Comparison of ENCODE assay signal across 1 cellular context in genomic region chr5:95562282-95562681, GRCh38.
A peak's percentile ranks its signal among the peaks of the same experiment; 100 is the strongest.
TF ChIP-seq lines count a peak whose summit lies in the region.

No MANE protein-coding gene starts in this region.

TF ChIP-seq in K562, 482 proteins besides CTCF, POLR2A, EP300 and RAD21 (continued from another document):
- TF ChIP-seq MAFK (IDR thresholded peaks at IDR 0.05; ENCODE audit: low read length) (peak; percentile 67), PHB (CRISPR knock-in tag; IDR thresholded peaks at IDR 0.05) (no peak), ETS1 (conservative IDR thresholded peaks at IDR 0.05; ENCODE audit: control insufficient read depth, low read depth, low read length) (no peak), ZNF639 (CRISPR knock-in tag; conservative IDR thresholded peaks at IDR 0.05 in 1 of 2, IDR thresholded peaks at IDR 0.05 in 1 of 2) (no peak), HEY1 (CRISPR knock-in tag; IDR thresholded peaks at IDR 0.05; ENCODE audit: borderline replicate concordance) (no peak), AFF1 (IDR thresholded peaks at IDR 0.05; ENCODE audit: low read depth in 1 of 2, partially characterized antibody in 2 of 2) (no peak), ZBTB11 (CRISPR knock-in tag; IDR thresholded peaks at IDR 0.05) (no peak), ZNF197 (CRISPR knock-in tag; IDR thresholded peaks at IDR 0.05; ENCODE audit: low read depth) (no peak), C11orf30 (IDR thresholded peaks at IDR 0.05; ENCODE audit: low read depth) (peak; percentile 62), ESRRB (CRISPR knock-in tag; IDR thresholded peaks at IDR 0.05; ENCODE audit: borderline replicate concordance) (no peak), ZNF134 (CRISPR knock-in tag; conservative IDR thresholded peaks at IDR 0.05) (no peak), PML (IDR thresholded peaks at IDR 0.05; ENCODE audit: low read length) (no peak), ZKSCAN1 (IDR thresholded peaks at IDR 0.05; ENCODE audit: low read depth, low read length) (no peak), MECOM (CRISPR knock-in tag; IDR thresholded peaks at IDR 0.05) (no peak), ZNF316 (IDR thresholded peaks at IDR 0.05) (peak; percentile 76)
